In genomic region chr2:128413014-128413717, GRCh38 we compare ENCODE assay signal across 25 cellular contexts.
DNase-seq lines count a peak whose midpoint lies in the region; ATAC-seq, FAIRE-seq and TF ChIP-seq lines count a peak whose summit lies in the region.
"Had no signal": no experiment of that assay in that cellular context is flagged by ENCODE, and none has a peak within 500 bp of the region (broad histone marks: within the 10 kb centered on the region; RNA-seq: fewer than 3 reads in every experiment).

No MANE protein-coding gene starts in this region.

- H3K18ac ChIP-seq in H1 (ENCODE audit: extremely low read depth, low read length): no peak overlapping the region

- intact Hi-C loops in CD14-positive monocyte (cut with micrococcal nuclease): no loop called here

- POLR2A ChIA-PET in H1 (lab: Charles Lee; ENCODE audit: partially characterized antibody) (no interaction called here), T-cell (lab: Charles Lee) (no interaction called here)

- peak overlapping the region; percentile 18 for H4K91ac ChIP-seq in H1 (replicated peaks; ENCODE audit: insufficient read length, low read length)

- H3K4me1 Mint-ChIP-seq in CD14-positive monocyte (no peaks in the 10 kb centered on the region), progenitor cell of endocrine pancreas (ENCODE audit: low read depth) (peaks cover 23% of the 10 kb centered on the region), T-cell (no peaks in the 10 kb centered on the region)
- H3K4me1 Mint-ChIP-seq: activated CD4-positive, alpha-beta T cell treated with anti-CD3 and anti-CD28 coated beads, Interleukin-2, amount 10 ng/mL, durations not matched to agents 7 days and 5 days; activated naive CD8-positive, alpha-beta T cell treated with anti-CD3 and anti-CD28 coated beads, Interleukin-2, amount 10 ng/mL, durations not matched to agents 7 days and 5 days; memory B cell; naive thymus-derived CD4-positive, alpha-beta T cell; T-helper 17 cell had no signal

- H3K27ac Mint-ChIP-seq in CD14-positive monocyte: no peak overlapping the region
- H3K27ac Mint-ChIP-seq in progenitor cell of endocrine pancreas: no peak overlapping the region
- H3K27ac Mint-ChIP-seq in T-cell: no peak overlapping the region
- H3K27ac Mint-ChIP-seq: activated CD4-positive, alpha-beta T cell treated with anti-CD3 and anti-CD28 coated beads, Interleukin-2, amount 10 ng/mL, durations not matched to agents 7 days and 5 days; activated naive CD8-positive, alpha-beta T cell treated with anti-CD3 and anti-CD28 coated beads, Interleukin-2, amount 10 ng/mL, durations not matched to agents 7 days and 5 days; memory B cell; naive thymus-derived CD4-positive, alpha-beta T cell; T-helper 17 cell had no signal

- TF ChIP-seq CTCF in CD14-positive monocyte (IDR thresholded peaks at IDR 0.05): no peak
- no peak for TF ChIP-seq CTCF in Loucy (conservative IDR thresholded peaks at IDR 0.05; ENCODE audit: low read length)
- TF ChIP-seq CTCF in H1 (IDR thresholded peaks at IDR 0.05; ENCODE audit: control extremely low read depth in 1 of 3, insufficient read depth in 1 of 3, low read depth in 1 of 3, low read length in 3 of 3): no peak
- no peak for TF ChIP-seq CTCF in progenitor cell of endocrine pancreas (IDR thresholded peaks at IDR 0.05; ENCODE audit: unreplicated experiment)

- H3K23me2 ChIP-seq in H1 (ENCODE audit: low read depth, low read length): no peaks in the 10 kb centered on the region

- no peak overlapping the region for H2AK5ac ChIP-seq in H1 (ENCODE audit: low read depth, low read length)

- H3K4me2 ChIP-seq in Loucy (ENCODE audit: low read depth, low read length, poor library complexity, severe bottlenecking) (peak overlapping the region; percentile 68), H1 (ENCODE audit: insufficient read depth in 1 of 2, low read depth in 2 of 2, low read length in 2 of 2) (no peak overlapping the region)

- H3K36me3 Mint-ChIP-seq in CD14-positive monocyte: no peaks in the 10 kb centered on the region
- H3K36me3 Mint-ChIP-seq in progenitor cell of endocrine pancreas (ENCODE audit: insufficient read depth): no peaks in the 10 kb centered on the region
- no peaks in the 10 kb centered on the region for H3K36me3 Mint-ChIP-seq in T-cell
- H3K36me3 Mint-ChIP-seq: activated naive CD8-positive, alpha-beta T cell treated with anti-CD3 and anti-CD28 coated beads, Interleukin-2, amount 10 ng/mL, durations not matched to agents 7 days and 5 days; memory B cell; naive thymus-derived CD4-positive, alpha-beta T cell had no signal

- TF ChIP-seq RAD21 in H1 (IDR thresholded peaks at IDR 0.05 in 1 of 2, conservative IDR thresholded peaks at IDR 0.05 in 1 of 2; ENCODE audit: low read depth in 2 of 2, low read length in 2 of 2): no peak

- no peak for FAIRE-seq in H1 (lab: Jason Lieb, UNC)
- FAIRE-seq in GM12892 (lab: Jason Lieb, UNC): no peak
- FAIRE-seq: astrocyte had no signal

- CTCF ChIA-PET in H1 (lab: Charles Lee; ENCODE audit: partially characterized antibody): interaction anchor here (0.8 to 1.2 kb wide), 2 partner anchors 11 to 50 kb away, joined by 3 to 6 read pairs; no protein-coding TSS in a partner anchor
- CTCF ChIA-PET in T-cell (lab: Charles Lee): no interaction called here

- no peak overlapping the region for H4K5ac ChIP-seq in H1 (ENCODE audit: insufficient read length, low read depth, low read length)

- H3K27me3 ChIP-seq in Loucy (ENCODE audit: insufficient read depth, low read length, poor library complexity, severe bottlenecking): no peaks in the 10 kb centered on the region
- no peaks in the 10 kb centered on the region for H3K27me3 ChIP-seq in H1 (replicated peaks in 1 of 4; ENCODE audit: control insufficient read depth in 3 of 4, extremely low read depth in 1 of 4, insufficient read depth in 3 of 4, low read length in 3 of 4)
- H3K27me3 ChIP-seq: heart left ventricle, ovary, right atrium auricular region had no signal

- TF ChIP-seq POLR2A in H1 (IDR thresholded peaks at IDR 0.05; ENCODE audit: control extremely low read depth in 1 of 2, low read depth in 2 of 2, low read length in 2 of 2) (no peak), GM12892 (IDR thresholded peaks at IDR 0.05; ENCODE audit: low read depth, low read length) (no peak)

- no peaks in the 10 kb centered on the region for H3K79me1 ChIP-seq in H1 (ENCODE audit: low read depth, low read length)

- 0 out of 2 replicates have a peak, but pooled peaks cover 4% of the 10 kb centered on the region for H3F3A ChIP-seq in Loucy (ENCODE audit: low read depth)

- H3K23ac ChIP-seq in H1 (ENCODE audit: insufficient read length): no peak overlapping the region

- H3K4me1 ChIP-seq in Loucy (ENCODE audit: insufficient read depth, low read length, poor library complexity, severe bottlenecking) (peaks cover 72% of the 10 kb centered on the region), H1 (replicated peaks in 1 of 4; ENCODE audit: control insufficient read depth in 3 of 4, insufficient read depth in 4 of 4, low read length in 3 of 4) (peaks cover 0 to 12% (median 3%) of the 10 kb centered on the region in 4 experiments; a peak in 5 of 7 replicates)
- H3K4me1 ChIP-seq: right atrium auricular region had no signal

- H2AFZ ChIP-seq in Loucy (ENCODE audit: low read length): no peak overlapping the region
- H2AFZ ChIP-seq in H1 (ENCODE audit: low read length): no peak overlapping the region

- H3K4me3 ChIP-seq in Loucy (ENCODE audit: low read length, poor library complexity, severe bottlenecking): peak overlapping the region; percentile 42
- H3K4me3 ChIP-seq in H1 (ENCODE audit: extremely low read depth in 1 of 4, insufficient read depth in 2 of 4, low read depth in 3 of 4, low read length in 4 of 4): no peak overlapping the region
- H3K4me3 ChIP-seq: heart left ventricle, ovary, right atrium auricular region, SK-N-MC had no signal

- H3K9me3 ChIP-seq in Loucy (ENCODE audit: insufficient read depth, low read depth, low read length): no peaks in the 10 kb centered on the region
- H3K9me3 ChIP-seq in H1 (ENCODE audit: insufficient read depth in 2 of 2, low read depth in 1 of 2, low read length in 1 of 2): no peaks in the 10 kb centered on the region; a peak in 1 of 4 replicates
- H3K9me3 ChIP-seq: right atrium auricular region had no signal

- ATAC-seq in HG02840 (IDR thresholded peaks at IDR 0.05; ENCODE audit: low FRiP score, unreplicated experiment) (no peak), GM18867 (IDR thresholded peaks at IDR 0.05; ENCODE audit: unreplicated experiment) (no peak), T-cell (replicated peaks in 1 of 4) (no peak)
- ATAC-seq: heart left ventricle; naive thymus-derived CD4-positive, alpha-beta T cell; T-helper 17 cell had no signal

- peaks cover 0 to 7% (median 5%) of the 10 kb centered on the region in 3 donors for H3K27me3 Mint-ChIP-seq in CD14-positive monocyte (ENCODE audit: low read depth in 3 of 3)
- H3K27me3 Mint-ChIP-seq in progenitor cell of endocrine pancreas: peaks cover 28% of the 10 kb centered on the region
- H3K27me3 Mint-ChIP-seq in T-cell: peaks cover 0 to 6% of the 10 kb centered on the region in 2 donors
- H3K27me3 Mint-ChIP-seq: activated CD4-positive, alpha-beta T cell treated with anti-CD3 and anti-CD28 coated beads, Interleukin-2, amount 10 ng/mL, durations not matched to agents 7 days and 5 days; activated naive CD8-positive, alpha-beta T cell treated with anti-CD3 and anti-CD28 coated beads, Interleukin-2, amount 10 ng/mL, durations not matched to agents 7 days and 5 days had no signal

- H3K79me2 ChIP-seq in Loucy (ENCODE audit: insufficient read depth, low read length) (no peaks in the 10 kb centered on the region), H1 (ENCODE audit: control insufficient read depth in 1 of 2, insufficient read depth in 2 of 2, low read length in 2 of 2) (no peaks in the 10 kb centered on the region)

- no peaks in the 10 kb centered on the region for H4K20me1 ChIP-seq in Loucy (ENCODE audit: insufficient read depth, low read length, poor library complexity, severe bottlenecking)
- no peaks in the 10 kb centered on the region for H4K20me1 ChIP-seq in H1 (replicated peaks in 1 of 2; ENCODE audit: control insufficient read depth in 1 of 2, insufficient read depth in 2 of 2, low read length in 2 of 2)

- H4K8ac ChIP-seq in H1 (ENCODE audit: extremely low read depth, insufficient read depth, low read length): no peak overlapping the region

- no peak overlapping the region; the same call in 1 of the 2 replicates for H2BK15ac ChIP-seq in H1 (ENCODE audit: low read length)

- H3K27ac ChIP-seq in H1 (ENCODE audit: low read depth, low read length): no peak overlapping the region
- H3K27ac ChIP-seq: epithelial cell of prostate, heart left ventricle, ovary, right atrium auricular region, SK-N-MC had no signal

- no peak overlapping the region for H3K4ac ChIP-seq in H1 (replicated peaks; ENCODE audit: insufficient read length, low read depth, low read length)

- no peak overlapping the region for H3K56ac ChIP-seq in H1 (replicated peaks; ENCODE audit: insufficient read length, low read depth, low read length)

- H2BK20ac ChIP-seq in H1 (ENCODE audit: low read length): no peak overlapping the region

- H3K36me3 ChIP-seq in Loucy (ENCODE audit: insufficient read depth, low read length) (no peaks in the 10 kb centered on the region), H1 (ENCODE audit: control insufficient read depth in 2 of 4, insufficient read depth in 4 of 4, low read length in 3 of 4) (no peaks in the 10 kb centered on the region)
- H3K36me3 ChIP-seq: heart left ventricle, ovary, right atrium auricular region had no signal

- H3K9ac ChIP-seq in Loucy (ENCODE audit: low read depth, low read length, poor library complexity, severe bottlenecking) (peak overlapping the region; percentile 68), H1 (replicated peaks in 1 of 4; ENCODE audit: extremely low read depth in 1 of 4, low read depth in 3 of 4, low read length in 3 of 4) (no peak overlapping the region)

- no peak overlapping the region for H2BK12ac ChIP-seq in H1 (ENCODE audit: low read depth, low read length)

- WGBS in H1 (ENCODE audit: extremely low coverage in 1 of 2, insufficient coverage in 1 of 2, insufficient read length in 1 of 2, insufficient replicate concordance in 2 of 2, low coverage in 1 of 2, low lambda C conversion rate in 2 of 2, missing lambda C conversion rate in 1 of 2), 2 experiments: 92% methylated on average over 10 of the region's 10 CpGs; no CpG with 5 or more reads in 1 of the 2 experiments

- H3K9me2 ChIP-seq in Loucy (replicated peaks; ENCODE audit: low read depth, low read length): no peaks in the 10 kb centered on the region

- H2BK120ac ChIP-seq in H1 (replicated peaks; ENCODE audit: low read depth, low read length): no peak overlapping the region

- H3K9me3 Mint-ChIP-seq in CD14-positive monocyte (peaks cover 0 to 3% (median 0%) of the 10 kb centered on the region in 7 donors), progenitor cell of endocrine pancreas (ENCODE audit: low read depth) (no peaks in the 10 kb centered on the region), T-cell (no peaks in the 10 kb centered on the region)
- H3K9me3 Mint-ChIP-seq: activated CD4-positive, alpha-beta T cell treated with anti-CD3 and anti-CD28 coated beads, Interleukin-2, amount 10 ng/mL, durations not matched to agents 7 days and 5 days; activated naive CD8-positive, alpha-beta T cell treated with anti-CD3 and anti-CD28 coated beads, Interleukin-2, amount 10 ng/mL, durations not matched to agents 7 days and 5 days had no signal

- H3K14ac ChIP-seq in H1 (ENCODE audit: insufficient read length): no peak overlapping the region

- no peak for TF ChIP-seq EP300 in H1 (IDR thresholded peaks at IDR 0.05; ENCODE audit: borderline replicate concordance in 1 of 2, low read depth in 2 of 2, low read length in 2 of 2)

- DNase-seq in CD14-positive monocyte (ENCODE audit: low spot score) (peak; percentile 30), H1 (ENCODE audit: low read depth in 1 of 2, low spot score in 2 of 2) (peak in 1 of 2 experiments; percentile 32), progenitor cell of endocrine pancreas (ENCODE audit: low spot score, unreplicated experiment) (peak; percentile 6), T-cell (no peak), GM12892 (ENCODE audit: insufficient read length) (no peak)
- DNase-seq: activated CD4-positive, alpha-beta T cell treated with anti-CD3 and anti-CD28 coated beads, Interleukin-2, amount 10 ng/mL, durations not matched to agents 7 days and 5 days; activated naive CD8-positive, alpha-beta T cell treated with anti-CD3 and anti-CD28 coated beads, Interleukin-2, amount 10 ng/mL, durations not matched to agents 7 days and 5 days; C1 segment of cervical spinal cord; Calu3; central memory CD4-positive, alpha-beta T cell; KG1; stimulated activated CD4-positive, alpha-beta T cell treated with anti-CD3 and anti-CD28 coated beads, Interleukin-4, amount 100 ng/mL, for 1 hour; stimulated activated naive CD4-positive, alpha-beta T cell; T-helper 17 cell had no signal

- H3K4me3 Mint-ChIP-seq in CD14-positive monocyte: no peak overlapping the region
- H3K4me3 Mint-ChIP-seq in progenitor cell of endocrine pancreas (ENCODE audit: low read depth): no peak overlapping the region
- no peak overlapping the region for H3K4me3 Mint-ChIP-seq in T-cell
- H3K4me3 Mint-ChIP-seq: activated CD4-positive, alpha-beta T cell treated with anti-CD3 and anti-CD28 coated beads, Interleukin-2, amount 10 ng/mL, durations not matched to agents 7 days and 5 days; activated naive CD8-positive, alpha-beta T cell treated with anti-CD3 and anti-CD28 coated beads, Interleukin-2, amount 10 ng/mL, durations not matched to agents 7 days and 5 days; memory B cell; naive thymus-derived CD4-positive, alpha-beta T cell; T-helper 17 cell had no signal

- H2BK5ac ChIP-seq in H1 (ENCODE audit: low read depth, low read length): no peak overlapping the region

Comparison
In these comparisons a context has a peak if more than half of its experiments do, and no peak if none do; other contexts are left out.
1. DNase-seq: peak in CD14-positive monocyte (single experiment) and progenitor cell of endocrine pancreas (single experiment); none in T-cell (0 of 34) and GM12892 (single experiment).